Comparison of ENCODE assay signal across 1 cellular context in the genomic region with DNA sequence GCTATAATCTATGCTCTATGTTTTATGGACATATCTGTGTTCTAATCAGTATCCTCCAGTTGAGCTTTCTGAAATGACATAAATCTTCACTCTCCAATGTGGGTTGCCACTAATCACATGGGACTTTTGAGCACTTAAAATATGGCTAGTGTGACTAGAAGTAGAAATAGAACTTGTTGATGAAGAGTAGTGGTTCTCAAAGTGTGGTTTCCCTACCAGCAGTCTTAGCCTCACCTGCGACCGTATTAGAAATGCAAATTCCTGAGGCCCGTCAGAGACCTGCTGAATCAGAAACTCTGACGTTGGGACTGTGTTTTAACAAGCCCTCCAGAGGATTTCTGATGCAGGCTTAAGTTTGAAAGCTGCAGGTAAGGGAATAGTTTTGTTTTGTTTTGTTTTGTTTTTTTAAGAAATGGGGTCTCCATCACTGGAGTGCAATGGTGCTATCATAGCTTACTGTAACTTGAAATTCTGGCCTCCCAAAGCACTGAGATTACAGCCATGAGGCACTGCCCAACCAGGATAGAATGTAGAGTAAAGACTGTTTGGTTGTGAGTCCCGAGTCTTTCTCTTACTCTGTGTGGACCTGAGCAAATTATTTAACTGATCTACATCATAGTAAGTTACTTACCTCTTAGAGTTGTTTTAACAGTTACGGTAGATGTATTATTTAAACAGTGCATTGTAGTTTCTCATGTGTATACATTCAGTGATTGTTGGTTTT.
TF ChIP-seq lines count a peak whose summit lies in the region.

No MANE protein-coding gene starts in this region.

TF ChIP-seq in K562, 482 proteins besides CTCF, POLR2A, EP300 and RAD21:
- TF ChIP-seq, protein P1, sequence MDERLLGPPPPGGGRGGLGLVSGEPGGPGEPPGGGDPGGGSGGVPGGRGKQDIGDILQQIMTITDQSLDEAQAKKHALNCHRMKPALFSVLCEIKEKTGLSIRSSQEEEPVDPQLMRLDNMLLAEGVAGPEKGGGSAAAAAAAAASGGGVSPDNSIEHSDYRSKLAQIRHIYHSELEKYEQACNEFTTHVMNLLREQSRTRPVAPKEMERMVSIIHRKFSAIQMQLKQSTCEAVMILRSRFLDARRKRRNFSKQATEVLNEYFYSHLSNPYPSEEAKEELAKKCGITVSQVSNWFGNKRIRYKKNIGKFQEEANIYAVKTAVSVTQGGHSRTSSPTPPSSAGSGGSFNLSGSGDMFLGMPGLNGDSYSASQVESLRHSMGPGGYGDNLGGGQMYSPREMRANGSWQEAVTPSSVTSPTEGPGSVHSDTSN (CRISPR knock-in tag; IDR thresholded peaks at IDR 0.05; ENCODE audit: low read depth): no peak
- TF ChIP-seq, protein P1 (tag; conservative IDR thresholded peaks at IDR 0.05; ENCODE audit: low read depth): peak; percentile 79
- TF ChIP-seq, protein P2, sequence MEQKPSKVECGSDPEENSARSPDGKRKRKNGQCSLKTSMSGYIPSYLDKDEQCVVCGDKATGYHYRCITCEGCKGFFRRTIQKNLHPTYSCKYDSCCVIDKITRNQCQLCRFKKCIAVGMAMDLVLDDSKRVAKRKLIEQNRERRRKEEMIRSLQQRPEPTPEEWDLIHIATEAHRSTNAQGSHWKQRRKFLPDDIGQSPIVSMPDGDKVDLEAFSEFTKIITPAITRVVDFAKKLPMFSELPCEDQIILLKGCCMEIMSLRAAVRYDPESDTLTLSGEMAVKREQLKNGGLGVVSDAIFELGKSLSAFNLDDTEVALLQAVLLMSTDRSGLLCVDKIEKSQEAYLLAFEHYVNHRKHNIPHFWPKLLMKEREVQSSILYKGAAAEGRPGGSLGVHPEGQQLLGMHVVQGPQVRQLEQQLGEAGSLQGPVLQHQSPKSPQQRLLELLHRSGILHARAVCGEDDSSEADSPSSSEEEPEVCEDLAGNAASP (IDR thresholded peaks at IDR 0.05): no peak
- no peak for TF ChIP-seq TCFL5 (CRISPR knock-in tag; conservative IDR thresholded peaks at IDR 0.05)
- peak; percentile 68 for TF ChIP-seq MEIS2 (IDR thresholded peaks at IDR 0.05; ENCODE audit: partially characterized antibody)
